Comparison of ENCODE assay signal across 10 cellular contexts in the genomic region with DNA sequence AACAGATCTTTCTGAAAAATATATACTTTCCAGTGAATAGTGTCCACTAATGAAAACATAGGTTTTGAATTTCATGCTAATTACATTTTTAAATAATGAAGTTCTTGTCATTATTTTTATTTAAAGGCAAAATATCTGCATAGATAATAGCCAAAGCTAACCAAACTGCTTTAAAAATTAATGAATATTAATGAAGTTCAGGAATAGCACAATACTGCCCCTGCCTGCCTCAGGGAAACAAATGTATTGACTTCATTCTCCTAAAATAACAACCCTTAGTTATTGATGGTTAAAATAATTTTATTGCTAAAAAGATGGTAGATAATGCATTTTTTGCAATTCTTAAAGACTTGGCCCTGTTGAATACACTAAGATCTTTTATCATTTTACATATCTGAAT.
DNase-seq lines count a peak whose midpoint lies in the region; ATAC-seq and TF ChIP-seq lines count a peak whose summit lies in the region.
"Had no signal": no experiment of that assay in that cellular context is flagged by ENCODE, and none has a peak within 500 bp of the region (broad histone marks: within the 10 kb centered on the region; RNA-seq: fewer than 3 reads in every experiment).

No MANE protein-coding gene starts in this region.

- H3K4me1 ChIP-seq in DOHH2 (ENCODE audit: control insufficient read depth, low read length) = peaks cover 63% of the 10 kb centered on the region
- peaks cover 70% of the 10 kb centered on the region for H3K4me1 ChIP-seq in KMS-11 (ENCODE audit: low read depth, poor library complexity, severe bottlenecking)
- H3K4me1 ChIP-seq in osteoblast (ENCODE audit: insufficient read depth, low read length) = peaks cover 35% of the 10 kb centered on the region
- H3K4me1 ChIP-seq in ovary (ENCODE audit: insufficient read depth) = peaks cover 13% of the 10 kb centered on the region

- H3K9me2 ChIP-seq in DOHH2 (replicated peaks; ENCODE audit: control insufficient read depth, low read length) = no peaks in the 10 kb centered on the region

- no peak overlapping the region for H3K27ac ChIP-seq in DOHH2 (ENCODE audit: low read depth, low read length)
- peak overlapping the region; percentile 91 for H3K27ac ChIP-seq in KMS-11
- no peak overlapping the region for H3K27ac ChIP-seq in osteoblast (ENCODE audit: low read depth, low read length)
- H3K27ac ChIP-seq in ovary = no peak overlapping the region

- no peaks in the 10 kb centered on the region for H3K36me3 ChIP-seq in DOHH2 (ENCODE audit: control insufficient read depth, low read length)
- no peaks in the 10 kb centered on the region for H3K36me3 ChIP-seq in KMS-11 (ENCODE audit: insufficient read depth)
- H3K36me3 ChIP-seq in osteoblast (ENCODE audit: insufficient read depth, low read length) = no peaks in the 10 kb centered on the region
- H3K36me3 ChIP-seq in ovary = no peaks in the 10 kb centered on the region

- H3K79me2 ChIP-seq in DOHH2 (ENCODE audit: control insufficient read depth, low read length) (peaks cover 6% of the 10 kb centered on the region), KMS-11 (ENCODE audit: insufficient read depth, low read depth) (no peaks in the 10 kb centered on the region; the same call in 1 of the 2 replicates), osteoblast (ENCODE audit: insufficient read depth, low read length) (no peaks in the 10 kb centered on the region)

- no peak for ATAC-seq in GM18861 (IDR thresholded peaks at IDR 0.05; ENCODE audit: unreplicated experiment)
- ATAC-seq: activated naive CD8-positive, alpha-beta T cell treated with anti-CD3 and anti-CD28 coated beads, Interleukin-2, amount 50 U/mL, for 24 hours; mucosa of descending colon had no signal

- peak overlapping the region; percentile 78 for H3K9ac ChIP-seq in KMS-11

- intact Hi-C loops in ovary (cut with DNase I) = loop anchor here in 3 of 4 donors (5.0 to 10.0 kb wide), 8 partner anchors 67 to 430 kb away; a partner anchor contains a TSS

- H2AFZ ChIP-seq in KMS-11 (ENCODE audit: low read depth) (0 out of 2 replicates have a peak overlapping the region, but pooled peaks have one; percentile 55), osteoblast (ENCODE audit: low read length) (peak overlapping the region; percentile 1)

- H3F3A ChIP-seq in DOHH2 (ENCODE audit: control insufficient read depth, insufficient read depth) = peaks cover 13% of the 10 kb centered on the region

- no peaks in the 10 kb centered on the region for H4K20me1 ChIP-seq in DOHH2 (ENCODE audit: control insufficient read depth, insufficient read depth, low read depth, low read length)
- H4K20me1 ChIP-seq in KMS-11 (ENCODE audit: insufficient read depth) = no peaks in the 10 kb centered on the region
- no peaks in the 10 kb centered on the region for H4K20me1 ChIP-seq in osteoblast (ENCODE audit: insufficient read depth, low read length)

- H3K4me3 ChIP-seq in DOHH2 (ENCODE audit: low read length) = no peak overlapping the region
- no peak overlapping the region for H3K4me3 ChIP-seq in KMS-11 (IDR thresholded peaks at IDR 0.05; ENCODE audit: insufficient read depth, low read depth, low read length)
- no peak overlapping the region for H3K4me3 ChIP-seq in choroid plexus epithelial cell (ENCODE audit: low read depth, low read length)
- no peak overlapping the region for H3K4me3 ChIP-seq in osteoblast (ENCODE audit: insufficient read depth, low read length)
- H3K4me3 ChIP-seq in ovary = no peak overlapping the region
- H3K4me3 ChIP-seq: mucosa of descending colon had no signal

- TF ChIP-seq CTCF in DOHH2 (IDR thresholded peaks at IDR 0.05; ENCODE audit: low read depth, low read length, poor library complexity, severe bottlenecking) = peak; percentile 30
- TF ChIP-seq CTCF in KMS-11 (conservative IDR thresholded peaks at IDR 0.05; ENCODE audit: low read depth, low read length) = peak; percentile 51; the same call in 1 of the 2 replicates
- peak; percentile 49 for TF ChIP-seq CTCF in choroid plexus epithelial cell (conservative IDR thresholded peaks at IDR 0.05; ENCODE audit: low read depth, low read length)
- peak; percentile 27 for TF ChIP-seq CTCF in osteoblast (IDR thresholded peaks at IDR 0.05; ENCODE audit: extremely low read depth, low read depth, low read length)
- peak in 1 of 3 donors; percentile 19 for TF ChIP-seq CTCF in ovary (IDR thresholded peaks at IDR 0.05)

- H3K9me3 ChIP-seq in DOHH2 (ENCODE audit: control insufficient read depth, insufficient read depth, low read length) = no peaks in the 10 kb centered on the region
- H3K9me3 ChIP-seq in osteoblast (ENCODE audit: low read depth, low read length) = no peaks in the 10 kb centered on the region
- H3K9me3 ChIP-seq in ovary = no peaks in the 10 kb centered on the region
- H3K9me3 ChIP-seq: mucosa of descending colon had no signal

- H3K27me3 ChIP-seq in DOHH2 (ENCODE audit: control insufficient read depth, low read length) (no peaks in the 10 kb centered on the region), KMS-11 (ENCODE audit: insufficient read depth, low read depth) (no peaks in the 10 kb centered on the region), osteoblast (ENCODE audit: insufficient read depth, low read length) (no peaks in the 10 kb centered on the region), ovary (no peaks in the 10 kb centered on the region)

- no peak for TF ChIP-seq EP300 in ovary (IDR thresholded peaks at IDR 0.05)

- no peak for TF ChIP-seq POLR2A in ovary (IDR thresholded peaks at IDR 0.05)

- DNase-seq in choroid plexus epithelial cell (ENCODE audit: low read depth) (peak; percentile 26), osteoblast (ENCODE audit: insufficient read length, low spot score, missing footprints) (no peak), SKM-1 (lab: John Stamatoyannopoulos, UW; ENCODE audit: unreplicated experiment) (no peak), ovary (no peak), NCI-H187 treated with DMSO at 0.1 percent for 48 hours (lab: John Stamatoyannopoulos, UW) (no peak)
- DNase-seq: activated naive CD8-positive, alpha-beta T cell treated with anti-CD3 and anti-CD28 coated beads, Interleukin-2, amount 50 U/mL, for 24 hours; mucosa of descending colon had no signal

- H3K4me2 ChIP-seq in DOHH2 (ENCODE audit: low read length) (peak overlapping the region; percentile 88), KMS-11 (peak overlapping the region; percentile 94), osteoblast (ENCODE audit: insufficient read depth, low read length) (no peak overlapping the region)
